In genomic region chr1:2400950-2401649, GRCh38 we compare ENCODE assay signal across 29 cellular contexts. TPM values are rescaled to one million over a fixed set of nuclear protein-coding genes. Genes with fewer than 3 reads are reported as not detected.
A peak's percentile ranks its signal among the peaks of the same experiment; 100 is the strongest.
DNase-seq lines count a peak whose midpoint lies in the region; ATAC-seq, FAIRE-seq and TF ChIP-seq lines count a peak whose summit lies in the region.
"Had no signal": no experiment of that assay in that cellular context is flagged by ENCODE, and none has a peak within 500 bp of the region (broad histone marks: within the 10 kb centered on the region; RNA-seq: fewer than 3 reads in every experiment).

No MANE protein-coding gene starts in this region.

- no peaks in the 10 kb centered on the region for H3K27me3 Mint-ChIP-seq in activated T-cell treated with anti-CD3 and anti-CD28 coated beads, Interleukin-2, amount 50 U/mL, for 72 hours (ENCODE audit: low read depth)
- H3K27me3 Mint-ChIP-seq: naive B cell had no signal

- H3K4me3 ChIP-seq in HCT116 (replicated peaks in 1 of 2; ENCODE audit: low read depth in 1 of 2, low read length in 2 of 2) (no peak overlapping the region), GM12878 (no peak overlapping the region), neutrophil (ENCODE audit: low read depth in 1 of 2, low read length in 1 of 2) (no peak overlapping the region), suprapubic skin (no peak overlapping the region)
- H3K4me3 ChIP-seq: breast epithelium, HAP-1, PC-9, spleen had no signal

- H4K20me1 ChIP-seq in HCT116 (ENCODE audit: insufficient read depth) (no peaks in the 10 kb centered on the region), GM12878 (ENCODE audit: control insufficient read depth, insufficient read depth) (no peaks in the 10 kb centered on the region)

- in situ Hi-C loops in GM12878 (cut with MboI): no loop called here

- SMC1A ChIA-PET in GM12878 (lab: Charles Lee; ENCODE audit: uncharacterized antibody, unreplicated experiment): no interaction called here

- no peak overlapping the region for H3K4me2 ChIP-seq in HCT116 (ENCODE audit: low read length)
- H3K4me2 ChIP-seq in GM12878 (ENCODE audit: control insufficient read depth, insufficient read depth): no peak overlapping the region
- H3K4me2 ChIP-seq: PC-9 had no signal

- peak in 1 of 2 donors; percentile 41 for ATAC-seq in activated T-cell treated with anti-CD3 and anti-CD28 coated beads, Interleukin-2, amount 50 U/mL, for 72 hours (replicated peaks in 1 of 2)
- ATAC-seq in HCT116: 0 out of 2 replicates have a peak, but pooled peaks have one; percentile 13
- ATAC-seq in GM12878: no peak

- CTCF ChIA-PET in HCT116 (lab: Charles Lee): no interaction called here
- CTCF ChIA-PET in GM12878 (lab: Yijun Ruan, JAX): no interaction called here

- H3K9me3 Mint-ChIP-seq in activated T-cell treated with anti-CD3 and anti-CD28 coated beads, Interleukin-2, amount 50 U/mL, for 72 hours: no peaks in the 10 kb centered on the region
- H3K9me3 Mint-ChIP-seq: mesothelial cell of epicardium, naive B cell had no signal

- intact Hi-C loops in HCT116 (cut with micrococcal nuclease) (no loop called here), GM12878 (cut with micrococcal nuclease; ENCODE audit: unreplicated experiment) (no loop called here)

- no peak overlapping the region for H3K4me3 Mint-ChIP-seq in activated T-cell treated with anti-CD3 and anti-CD28 coated beads, Interleukin-2, amount 50 U/mL, for 72 hours
- H3K4me3 Mint-ChIP-seq: mesothelial cell of epicardium, naive B cell had no signal

- RAD21 ChIA-PET in HCT116 (lab: Charles Lee; ENCODE audit: low non-redundant PET in 1 of 2, low total read pairs in 2 of 2, uncharacterized antibody in 2 of 2, unreplicated experiment in 2 of 2): no interaction called here
- RAD21 ChIA-PET in GM12878 (lab: Charles Lee; ENCODE audit: unreplicated experiment): no interaction called here

- peaks cover 38 to 41% of the 10 kb centered on the region in 2 experiments for H3K36me3 ChIP-seq in HCT116 (ENCODE audit: control insufficient read depth in 1 of 2, insufficient read depth in 2 of 2, low read length in 2 of 2)
- H3K36me3 ChIP-seq in GM12878 (ENCODE audit: control insufficient read depth in 2 of 2, insufficient read depth in 2 of 2, low read length in 1 of 2): peaks cover 18 to 34% of the 10 kb centered on the region in 2 experiments
- H3K36me3 ChIP-seq in neutrophil: peaks cover 98% of the 10 kb centered on the region
- H3K36me3 ChIP-seq in suprapubic skin: peaks cover 93% of the 10 kb centered on the region

- BruUV-seq in HCT116 (replicated peaks; lab: Mats Ljungman, UMichigan) (no TSS peak), GM12878 (replicated peaks; lab: Mats Ljungman, UMichigan) (no TSS peak)

- H3K79me2 ChIP-seq in HCT116 (ENCODE audit: insufficient read depth, low read length): peaks cover 39% of the 10 kb centered on the region; the same call in 1 of the 2 replicates
- no peaks in the 10 kb centered on the region for H3K79me2 ChIP-seq in GM12878 (ENCODE audit: control insufficient read depth, insufficient read depth, low read length)

- H3K4me1 Mint-ChIP-seq in activated T-cell treated with anti-CD3 and anti-CD28 coated beads, Interleukin-2, amount 50 U/mL, for 72 hours (ENCODE audit: low read depth): no peaks in the 10 kb centered on the region
- H3K4me1 Mint-ChIP-seq: mesothelial cell of epicardium had no signal

- H2AFZ ChIP-seq in HCT116 (ENCODE audit: low read depth, low read length, poor library complexity, severe bottlenecking): no peak overlapping the region
- no peak overlapping the region for H2AFZ ChIP-seq in GM12878 (ENCODE audit: control insufficient read depth, low read depth, low read length)
- H2AFZ ChIP-seq: PC-9 had no signal

- TF ChIP-seq RAD21 in HCT116 (IDR thresholded peaks at IDR 0.05; ENCODE audit: low read depth) (no peak), GM12878 (IDR thresholded peaks at IDR 0.05; ENCODE audit: insufficient read depth, low read depth, low read length) (no peak)

- no peak overlapping the region for H3K27ac ChIP-seq in HCT116 (ENCODE audit: low read depth, low read length)
- no peak overlapping the region for H3K27ac ChIP-seq in GM12878 (ENCODE audit: control insufficient read depth, insufficient read depth)
- H3K27ac ChIP-seq in neutrophil: peak overlapping the region; percentile 18
- no peak overlapping the region for H3K27ac ChIP-seq in suprapubic skin
- H3K27ac ChIP-seq: breast epithelium, PC-9 had no signal

- TF ChIP-seq POLR2A in HCT116 (IDR thresholded peaks at IDR 0.05; ENCODE audit: borderline replicate concordance, extremely low read depth, insufficient read depth, insufficient read length) (no peak), GM12878 (IDR thresholded peaks at IDR 0.05; ENCODE audit: low read depth, low read length) (0 out of 2 replicates have a peak, but pooled peaks have one; percentile 19), suprapubic skin (IDR thresholded peaks at IDR 0.05) (no peak)

- no peaks in the 10 kb centered on the region for H3K9me3 ChIP-seq in HCT116 (ENCODE audit: control insufficient read depth in 1 of 2, insufficient read depth in 1 of 2, low read depth in 1 of 2, low read length in 2 of 2)
- H3K9me3 ChIP-seq in GM12878 (replicated peaks; ENCODE audit: control insufficient read depth, insufficient read depth, low read length): no peaks in the 10 kb centered on the region
- H3K9me3 ChIP-seq in neutrophil: no peaks in the 10 kb centered on the region
- H3K9me3 ChIP-seq in suprapubic skin: no peaks in the 10 kb centered on the region
- H3K9me3 ChIP-seq: breast epithelium, HAP-1, spleen had no signal

- TF ChIP-seq CTCF in HCT116 (IDR thresholded peaks at IDR 0.05 in 2 of 3, conservative IDR thresholded peaks at IDR 0.05 in 1 of 3; ENCODE audit: borderline replicate concordance in 1 of 3, insufficient read depth in 1 of 3, low read depth in 2 of 3, low read length in 2 of 3): no peak
- no peak for TF ChIP-seq CTCF in GM12878 (IDR thresholded peaks at IDR 0.05 in 2 of 3, conservative IDR thresholded peaks at IDR 0.05 in 1 of 3; ENCODE audit: control insufficient read depth in 2 of 3, extremely low read depth in 1 of 3, insufficient read depth in 1 of 3, low read depth in 3 of 3, low read length in 3 of 3)
- no peak for TF ChIP-seq CTCF in neutrophil (IDR thresholded peaks at IDR 0.05)
- no peak for TF ChIP-seq CTCF in suprapubic skin (IDR thresholded peaks at IDR 0.05)

- no peak for DNase-seq in activated T-cell treated with anti-CD3 and anti-CD28 coated beads, Interleukin-2, amount 50 U/mL, for 72 hours
- DNase-seq in activated T-cell treated with anti-CD3 and anti-CD28 coated beads, Interleukin-2, amount 50 U/mL, for 1 hour: no peak
- DNase-seq in HCT116 (ENCODE audit: low read depth, low spot score) (no peak), GM12878 (ENCODE audit: low read depth, low spot score) (no peak), NCI-H2029 treated with DMSO at 0.1 percent for 48 hours (lab: John Stamatoyannopoulos, UW) (no peak), suprapubic skin (ENCODE audit: low spot score in 2 of 2) (no peak), NCI-H2171 (lab: John Stamatoyannopoulos, UW) (no peak)
- DNase-seq: ACHN; activated CD4-positive, alpha-beta T cell treated with anti-CD3 and anti-CD28 coated beads, Interleukin-2, amount 50 U/mL, for 4 hours; activated naive CD4-positive, alpha-beta T cell; amniotic stem cell; effector memory CD4-positive, alpha-beta T cell; naive B cell; NCI-H1694 treated with DMSO at 0.1 percent for 48 hours; NCI-H526; NK-92 treated with Interleukin-12 subunit alpha and Interleukin-12 subunit beta, amount 100 ng/mL, for 24 hours; SHP77; spleen; stimulated activated CD4-positive, alpha-beta T cell treated with anti-CD3 and anti-CD28 coated beads, Interleukin-2, amount 100 ng/mL, for 48 hours; SW 1271; T1000 had no signal

- H3K27me3 ChIP-seq in HCT116 (ENCODE audit: insufficient read depth, low read length) (no peaks in the 10 kb centered on the region), GM12878 (replicated peaks in 1 of 2; ENCODE audit: control insufficient read depth in 2 of 2, insufficient read depth in 2 of 2, low read length in 1 of 2) (no peaks in the 10 kb centered on the region), neutrophil (no peaks in the 10 kb centered on the region), suprapubic skin (no peaks in the 10 kb centered on the region)
- H3K27me3 ChIP-seq: breast epithelium, spleen had no signal

- FAIRE-seq in GM12878 (lab: Jason Lieb, UNC): no peak
- FAIRE-seq: colon, GM18507, keratinocyte had no signal

- WGBS in GM12878 (ENCODE audit: insufficient coverage, insufficient replicate concordance, low lambda C conversion rate, missing lambda C conversion rate): 85% methylated on average over 14 of the region's 14 CpGs
- WGBS in suprapubic skin: 84% methylated on average over 13 of the region's 14 CpGs

- no peaks in the 10 kb centered on the region for H3K4me1 ChIP-seq in HCT116 (ENCODE audit: control insufficient read depth in 1 of 2, insufficient read depth in 2 of 2, low read length in 2 of 2)
- H3K4me1 ChIP-seq in GM12878 (ENCODE audit: control insufficient read depth, insufficient read depth, low read length): no peaks in the 10 kb centered on the region
- H3K4me1 ChIP-seq in neutrophil (ENCODE audit: control insufficient read depth in 1 of 2, insufficient read depth in 1 of 2, low read depth in 1 of 2, low read length in 1 of 2): no peaks in the 10 kb centered on the region
- H3K4me1 ChIP-seq in suprapubic skin: peaks cover 27% of the 10 kb centered on the region
- H3K4me1 ChIP-seq: breast epithelium, HAP-1 had no signal

- H3K9me2 ChIP-seq in HCT116 (ENCODE audit: insufficient read depth): no peaks in the 10 kb centered on the region

- H3K27ac Mint-ChIP-seq in activated T-cell treated with anti-CD3 and anti-CD28 coated beads, Interleukin-2, amount 50 U/mL, for 72 hours: peak overlapping the region; percentile 55
- H3K27ac Mint-ChIP-seq: mesothelial cell of epicardium had no signal

- POLR2A ChIA-PET in HCT116 (lab: Charles Lee): no interaction called here
- POLR2A ChIA-PET in GM12878 (lab: Charles Lee): no interaction called here

- H3K9ac ChIP-seq in HCT116 (ENCODE audit: low read length) (no peak overlapping the region), GM12878 (ENCODE audit: control insufficient read depth, insufficient read depth, low read length) (no peak overlapping the region)

- TF ChIP-seq EP300 in GM12878 (IDR thresholded peaks at IDR 0.05; ENCODE audit: borderline replicate concordance in 1 of 2, control insufficient read depth in 1 of 2, low read depth in 2 of 2, low read length in 2 of 2) (no peak), suprapubic skin (IDR thresholded peaks at IDR 0.05) (no peak)

- peaks cover 5 to 8% of the 10 kb centered on the region in 2 donors for H3K36me3 Mint-ChIP-seq in activated T-cell treated with anti-CD3 and anti-CD28 coated beads, Interleukin-2, amount 50 U/mL, for 72 hours (ENCODE audit: insufficient read depth in 2 of 2)

RNA-seq across cellular contexts. Expression of gene RER1, which starts 9.5 kb away (rescaled TPM):
- total RNA-seq in activated T-cell treated with anti-CD3 and anti-CD28 coated beads, Interleukin-2, amount 50 U/mL, for 72 hours: 100 to 1,000 TPM; 160 to 166 TPM
- total RNA-seq in HCT116 (2021; ENCODE audit: unreplicated experiment): 155 TPM
- polyA plus RNA-seq in HCT116 (2012): 137 and 147 TPM in 2 replicates
- total RNA-seq in GM12878 (2013; cell fraction: nucleolus; rRNA removed): 63.7 and 66.3 TPM in 2 replicates
- 82.1 and 105 TPM in 2 replicates for total RNA-seq in GM12878 (2014; rRNA removed)
- total RNA-seq in GM12878 (2014; rRNA removed; fragmentation: Illumina TruSeq; extraction: Trizol): 80.8 and 84.8 TPM in 2 replicates
- 145 and 149 TPM in 2 replicates for total RNA-seq in GM12878 (2021)
- polyA plus RNA-seq in GM12878 (2011; ENCODE audit: low read depth): 26.0 TPM
- polyA plus RNA-seq in GM12878 (2011; rRNA removed): 194 and 216 TPM in 2 replicates
- polyA plus RNA-seq in GM12878 (2011; cell fraction: cytosol; rRNA removed): 152 and 242 TPM in 2 replicates
- polyA plus RNA-seq in GM12878 (2011; cell fraction: nucleus; rRNA removed): 185 and 207 TPM in 2 replicates
- polyA plus RNA-seq in GM12878 (2012): 81.4 and 94.1 TPM in 2 replicates
- polyA plus RNA-seq in GM12878 (2014; fragmentation: Illumina TruSeq; extraction: Trizol): 172 and 189 TPM in 2 replicates
- polyA plus RNA-seq in GM12878 (2014; fragmentation: Nextera tagmentation; extraction: Ambion mirVana): 10 to 100 TPM; 29.2 to 48.5 TPM
- polyA plus RNA-seq in GM12878 (2014; rRNA removed): 105 and 124 TPM in 2 replicates
- 100 to 1,000 TPM; 268 to 274 TPM for polyA plus RNA-seq in GM12878 (2016; fragmentation: Nextera tagmentation; extraction: Ambion mirVana)
- polyA minus RNA-seq in GM12878 (2011; rRNA and poly(A)+ RNA removed): 151 and 226 TPM in 2 replicates
- 29.3 and 33.4 TPM in 2 replicates for polyA minus RNA-seq in GM12878 (2011; cell fraction: cytosol; rRNA and poly(A)+ RNA removed)
- polyA minus RNA-seq in GM12878 (2011; cell fraction: nucleus; rRNA and poly(A)+ RNA removed): 18.0 and 21.5 TPM in 2 replicates
- total RNA-seq in suprapubic skin: 10 to 100 TPM; 56.9 to 86.5 (median 81.4) TPM

RNA-seq across cellular contexts. Expression of gene MORN1, which starts 9.7 kb away (rescaled TPM):
- 1 to 10 TPM; 6.8 to 6.9 TPM for total RNA-seq in activated T-cell treated with anti-CD3 and anti-CD28 coated beads, Interleukin-2, amount 50 U/mL, for 72 hours
- total RNA-seq in HCT116 (2021; ENCODE audit: unreplicated experiment): 21.4 TPM
- 9.1 and 10.2 TPM in 2 replicates for polyA plus RNA-seq in HCT116 (2012)
- 60.7 and 66.2 TPM in 2 replicates for total RNA-seq in GM12878 (2013; cell fraction: nucleolus; rRNA removed)
- 7.9 and 8.7 TPM in 2 replicates for total RNA-seq in GM12878 (2014; rRNA removed)
- total RNA-seq in GM12878 (2014; rRNA removed; fragmentation: Illumina TruSeq; extraction: Trizol): 4.4 and 5.2 TPM in 2 replicates
- total RNA-seq in GM12878 (2021): 5.8 and 7.4 TPM in 2 replicates
- 2.5 TPM for polyA plus RNA-seq in GM12878 (2011; ENCODE audit: low read depth)
- 2.3 and 3.5 TPM in 2 replicates for polyA plus RNA-seq in GM12878 (2011; rRNA removed)
- polyA plus RNA-seq in GM12878 (2011; cell fraction: cytosol; rRNA removed): 3.2 and 3.6 TPM in 2 replicates
- 8.8 and 10.2 TPM in 2 replicates for polyA plus RNA-seq in GM12878 (2011; cell fraction: nucleus; rRNA removed)
- polyA plus RNA-seq in GM12878 (2012): 4.5 and 5.2 TPM in 2 replicates
- polyA plus RNA-seq in GM12878 (2014; fragmentation: Illumina TruSeq; extraction: Trizol): 1.7 and 2.0 TPM in 2 replicates
- polyA plus RNA-seq in GM12878 (2014; fragmentation: Nextera tagmentation; extraction: Ambion mirVana): 1 to 10 TPM in 1 of 2 experiments, under 1 TPM in 1; 0.76 to 1.8 TPM
- polyA plus RNA-seq in GM12878 (2014; rRNA removed): 6.8 and 7.7 TPM in 2 replicates
- 1 to 10 TPM; 5.7 to 7.3 TPM for polyA plus RNA-seq in GM12878 (2016; fragmentation: Nextera tagmentation; extraction: Ambion mirVana)
- 5.5 and 7.8 TPM in 2 replicates for polyA minus RNA-seq in GM12878 (2011; rRNA and poly(A)+ RNA removed)
- 1.9 and 2.1 TPM in 2 replicates for polyA minus RNA-seq in GM12878 (2011; cell fraction: cytosol; rRNA and poly(A)+ RNA removed)
- 6.2 and 9.4 TPM in 2 replicates for polyA minus RNA-seq in GM12878 (2011; cell fraction: nucleus; rRNA and poly(A)+ RNA removed)
- total RNA-seq in suprapubic skin: 10 to 100 TPM in 2 of 4 donors, 1 to 10 TPM in 2; 5.7 to 13.4 (median 8.5) TPM

RNA-seq across cellular contexts. Expression of gene PEX10, which starts 11.3 kb away (rescaled TPM):
- total RNA-seq in activated T-cell treated with anti-CD3 and anti-CD28 coated beads, Interleukin-2, amount 50 U/mL, for 72 hours: 10 to 100 TPM; 10.2 to 11.4 TPM
- total RNA-seq in HCT116 (2021; ENCODE audit: unreplicated experiment): 27.9 TPM
- polyA plus RNA-seq in HCT116 (2012): 20.3 and 23.2 TPM in 2 replicates
- total RNA-seq in GM12878 (2013; cell fraction: nucleolus; rRNA removed): 11.8 and 15.1 TPM in 2 replicates
- total RNA-seq in GM12878 (2014; rRNA removed): 23.7 and 24.9 TPM in 2 replicates
- total RNA-seq in GM12878 (2014; rRNA removed; fragmentation: Illumina TruSeq; extraction: Trizol): 7.4 TPM in 2 replicates
- total RNA-seq in GM12878 (2021): 16.4 and 16.8 TPM in 2 replicates
- polyA plus RNA-seq in GM12878 (2011; ENCODE audit: low read depth): 4.1 TPM
- 4.3 and 6.1 TPM in 2 replicates for polyA plus RNA-seq in GM12878 (2011; rRNA removed)
- polyA plus RNA-seq in GM12878 (2011; cell fraction: cytosol; rRNA removed): 8.3 and 11.2 TPM in 2 replicates
- 21.3 and 22.1 TPM in 2 replicates for polyA plus RNA-seq in GM12878 (2011; cell fraction: nucleus; rRNA removed)
- polyA plus RNA-seq in GM12878 (2012): 10.0 and 13.2 TPM in 2 replicates
- polyA plus RNA-seq in GM12878 (2014; fragmentation: Illumina TruSeq; extraction: Trizol): 3.8 and 5.6 TPM in 2 replicates
- under 1 TPM in 1 of 2 experiments, not detected in 1; 0.24 TPM for polyA plus RNA-seq in GM12878 (2014; fragmentation: Nextera tagmentation; extraction: Ambion mirVana)
- polyA plus RNA-seq in GM12878 (2014; rRNA removed): 19.4 and 20.8 TPM in 2 replicates
- polyA plus RNA-seq in GM12878 (2016; fragmentation: Nextera tagmentation; extraction: Ambion mirVana): 10 to 100 TPM; 18.9 to 19.7 TPM
- polyA minus RNA-seq in GM12878 (2011; rRNA and poly(A)+ RNA removed): 3.0 and 5.2 TPM in 2 replicates
- 2.9 and 3.4 TPM in 2 replicates for polyA minus RNA-seq in GM12878 (2011; cell fraction: cytosol; rRNA and poly(A)+ RNA removed)
- polyA minus RNA-seq in GM12878 (2011; cell fraction: nucleus; rRNA and poly(A)+ RNA removed): 3.9 and 5.9 TPM in 2 replicates
- 10 to 100 TPM; 16.2 to 39.2 (median 27.3) TPM for total RNA-seq in suprapubic skin
